Comparison of ENCODE assay signal across 18 cellular contexts in the genomic region with DNA sequence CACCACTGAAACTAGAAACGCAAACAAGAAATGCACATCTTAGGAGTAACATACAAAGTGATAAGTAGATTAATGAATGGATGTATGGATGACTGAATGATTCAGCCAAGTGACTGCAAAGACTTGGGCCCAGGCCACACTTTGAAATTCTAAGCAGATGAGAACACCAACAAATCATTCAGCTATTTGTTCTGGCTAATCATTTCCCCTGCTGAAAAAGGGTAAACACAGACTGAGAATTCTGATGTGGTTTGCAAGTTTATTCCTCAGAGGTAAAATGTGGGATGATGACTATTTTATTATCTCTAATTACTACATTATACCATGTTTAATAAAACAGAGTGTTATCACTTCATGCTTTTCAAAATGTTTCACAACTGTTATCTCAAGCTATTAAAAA.
"Had no signal": no experiment of that assay in that cellular context is flagged by ENCODE, and none has a peak within 500 bp of the region (broad histone marks: within the 10 kb centered on the region; RNA-seq: fewer than 3 reads in every experiment).

No MANE protein-coding gene starts in this region.

- H3K4me1 Mint-ChIP-seq: immature natural killer cell had no signal

- H3K27ac ChIP-seq: colonic mucosa, left lung had no signal

- H3K4me3 Mint-ChIP-seq: activated T-helper 1 cell treated with anti-CD3 and anti-CD28 coated beads, Interleukin-12 subunit alpha, Interleukin-12 subunit beta, Interleukin-2, Interleukin-4 antibody, amounts not matched to agents 30 ng/mL and 10 ng/mL and 1 ng/mL, durations not matched to agents 14 hours and 24 hours and 36 hours; immature natural killer cell; naive thymus-derived CD4-positive, alpha-beta T cell; type B pancreatic cell had no signal

- DNase-seq: activated CD4-positive, alpha-beta T cell treated with anti-CD3 and anti-CD28 coated beads, Interleukin-2, amount 50 U/mL, for 1 hour; activated CD8-positive, alpha-beta memory T cell treated with anti-CD3 and anti-CD28 coated beads for 24 hours; aorta; central memory CD4-positive, alpha-beta T cell; colonic mucosa; immature natural killer cell; left lung; mammary epithelial cell; mucosa of descending colon; naive thymus-derived CD4-positive, alpha-beta T cell; right cardiac atrium; stimulated activated CD4-positive, alpha-beta T cell treated with anti-CD3 and anti-CD28 coated beads, Interleukin-4, amount 100 ng/mL, for 4 hours; stimulated activated CD8-positive, alpha-beta memory T cell treated with anti-CD3 and anti-CD28 coated beads, Interleukin-4, amount 100 ng/mL, for 48 hours; stimulated activated naive CD4-positive, alpha-beta T cell treated with Interleukin-2 at 50 U/mL for 16 hours had no signal

- H3K9me3 ChIP-seq: colonic mucosa, left lung, mucosa of descending colon had no signal

- H3K27me3 ChIP-seq: colonic mucosa, left lung had no signal

- H3K36me3 ChIP-seq: colonic mucosa, left lung had no signal

- H3K4me3 ChIP-seq: colonic mucosa, left lung, mucosa of descending colon, smooth muscle cell had no signal

- H3K9me3 Mint-ChIP-seq: activated T-helper 1 cell treated with anti-CD3 and anti-CD28 coated beads, Interleukin-12 subunit alpha, Interleukin-12 subunit beta, Interleukin-2, Interleukin-4 antibody, amounts not matched to agents 30 ng/mL and 10 ng/mL and 1 ng/mL, durations not matched to agents 14 hours and 24 hours and 36 hours; type B pancreatic cell had no signal

- H3K4me1 ChIP-seq: colonic mucosa, left lung had no signal

- H3K36me3 Mint-ChIP-seq: immature natural killer cell; naive thymus-derived CD4-positive, alpha-beta T cell; type B pancreatic cell had no signal

- H3K27ac Mint-ChIP-seq: activated T-helper 1 cell treated with anti-CD3 and anti-CD28 coated beads, Interleukin-12 subunit alpha, Interleukin-12 subunit beta, Interleukin-2, Interleukin-4 antibody, amounts not matched to agents 30 ng/mL and 10 ng/mL and 1 ng/mL, durations not matched to agents 14 hours and 24 hours and 36 hours; immature natural killer cell; naive thymus-derived CD4-positive, alpha-beta T cell; type B pancreatic cell had no signal

- ATAC-seq: esophagus mucosa; mucosa of descending colon; naive thymus-derived CD4-positive, alpha-beta T cell had no signal
